1 cellular context compared by ENCODE assay signal in the genomic region with DNA sequence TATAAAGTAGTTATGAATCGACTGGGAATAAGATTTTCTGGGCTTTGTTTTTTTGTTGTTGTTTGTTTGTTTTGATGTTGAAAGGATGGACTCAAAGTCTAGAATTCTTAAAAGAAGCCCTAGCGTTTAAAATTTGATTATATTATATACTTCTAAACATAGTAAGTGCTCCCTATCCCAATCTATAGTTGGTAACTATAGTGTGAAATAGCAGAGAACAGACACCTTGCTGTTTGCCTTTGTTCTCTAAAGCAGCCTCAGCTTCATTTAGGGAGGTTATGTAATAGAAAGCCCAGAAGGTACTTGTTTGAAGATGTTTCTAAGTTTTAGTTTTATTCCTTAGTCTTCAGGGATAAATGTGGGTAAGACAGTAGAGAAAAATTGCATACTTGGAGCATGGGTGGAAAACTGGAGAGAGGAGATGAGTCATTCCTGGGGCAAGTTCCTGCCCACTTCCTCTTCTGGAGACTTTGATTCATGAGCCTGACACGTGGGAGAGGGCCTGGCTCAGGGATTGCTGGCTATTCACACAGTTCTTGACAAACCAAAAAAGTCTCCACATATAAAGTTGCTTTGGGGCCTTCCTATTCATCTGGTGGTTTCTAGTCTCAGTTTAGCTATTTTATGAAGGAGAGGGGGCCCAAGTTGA.
A peak's percentile ranks its signal among the peaks of the same experiment; 100 is the strongest.
TF ChIP-seq lines count a peak whose summit lies in the region.

No MANE protein-coding gene starts in this region.

TF ChIP-seq in HepG2, 621 proteins besides CTCF, POLR2A, EP300 and RAD21 (continued from another document):
- TF ChIP-seq ZNF318 (CRISPR knock-in tag; IDR thresholded peaks at IDR 0.05) (no peak), ZBTB34 (CRISPR knock-in tag; IDR thresholded peaks at IDR 0.05) (no peak), SOX13 (IDR thresholded peaks at IDR 0.05) (no peak), SOX13 (CRISPR knock-in tag; conservative IDR thresholded peaks at IDR 0.05 in 1 of 2, IDR thresholded peaks at IDR 0.05 in 1 of 2) (peak in 1 of 2 experiments; percentile 60; a peak in 1 of 4 replicates), HNRNPK (IDR thresholded peaks at IDR 0.05; ENCODE audit: low read depth, low read length, poor library complexity, severe bottlenecking) (no peak), TOPORS (CRISPR knock-in tag; IDR thresholded peaks at IDR 0.05) (no peak), ELF1 (CRISPR knock-in tag; IDR thresholded peaks at IDR 0.05) (peak; percentile 81), REST (IDR thresholded peaks at IDR 0.05; ENCODE audit: borderline replicate concordance in 1 of 2, low read depth in 1 of 2, low read length in 2 of 2) (no peak), ZNF367 (CRISPR knock-in tag; IDR thresholded peaks at IDR 0.05; ENCODE audit: borderline replicate concordance) (no peak), ZNF562 (CRISPR knock-in tag; IDR thresholded peaks at IDR 0.05; ENCODE audit: borderline replicate concordance) (no peak), ETV6 (CRISPR knock-in tag; conservative IDR thresholded peaks at IDR 0.05) (no peak), ZNF790 (CRISPR knock-in tag; IDR thresholded peaks at IDR 0.05; ENCODE audit: borderline replicate concordance) (no peak), ZBTB1 (CRISPR knock-in tag; IDR thresholded peaks at IDR 0.05; ENCODE audit: borderline replicate concordance) (no peak), ZSCAN12 (CRISPR knock-in tag; IDR thresholded peaks at IDR 0.05) (peak; percentile 80; the same call in 1 of the 2 replicates), ZGPAT (CRISPR knock-in tag; IDR thresholded peaks at IDR 0.05) (peak; percentile 69), MIER3 (CRISPR knock-in tag; IDR thresholded peaks at IDR 0.05; ENCODE audit: borderline replicate concordance) (peak; percentile 81; the same call in 1 of the 2 replicates), RCOR2 (CRISPR knock-in tag; IDR thresholded peaks at IDR 0.05) (peak; percentile 71; the same call in 1 of the 2 replicates), ERF (CRISPR knock-in tag; IDR thresholded peaks at IDR 0.05) (peak; percentile 96), TEAD3 (CRISPR knock-in tag; optimal IDR thresholded peaks at IDR 0.05; ENCODE audit: borderline replicate concordance) (peak; percentile 77), HOXA5 (CRISPR knock-in tag; IDR thresholded peaks at IDR 0.05) (peak; percentile 99), ZNF652 (CRISPR knock-in tag; IDR thresholded peaks at IDR 0.05; ENCODE audit: borderline replicate concordance, low read depth) (no peak), CSRNP2 (CRISPR knock-in tag; conservative IDR thresholded peaks at IDR 0.05; ENCODE audit: low read depth) (no peak), ZNF281 (CRISPR knock-in tag; IDR thresholded peaks at IDR 0.05; ENCODE audit: borderline replicate concordance) (no peak)
- TF ChIP-seq, protein P1, sequence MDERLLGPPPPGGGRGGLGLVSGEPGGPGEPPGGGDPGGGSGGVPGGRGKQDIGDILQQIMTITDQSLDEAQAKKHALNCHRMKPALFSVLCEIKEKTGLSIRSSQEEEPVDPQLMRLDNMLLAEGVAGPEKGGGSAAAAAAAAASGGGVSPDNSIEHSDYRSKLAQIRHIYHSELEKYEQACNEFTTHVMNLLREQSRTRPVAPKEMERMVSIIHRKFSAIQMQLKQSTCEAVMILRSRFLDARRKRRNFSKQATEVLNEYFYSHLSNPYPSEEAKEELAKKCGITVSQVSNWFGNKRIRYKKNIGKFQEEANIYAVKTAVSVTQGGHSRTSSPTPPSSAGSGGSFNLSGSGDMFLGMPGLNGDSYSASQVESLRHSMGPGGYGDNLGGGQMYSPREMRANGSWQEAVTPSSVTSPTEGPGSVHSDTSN (CRISPR knock-in tag; IDR thresholded peaks at IDR 0.05), result peak; percentile 69
